Comparison of ENCODE assay signal across 15 cellular contexts in genomic region chr3:44856663-44857062, GRCh38. TPM values are rescaled to one million over a fixed set of nuclear protein-coding genes. Genes with fewer than 3 reads are reported as not detected.
"Had no signal": no experiment of that assay in that cellular context is flagged by ENCODE, and none has a peak within 500 bp of the region (broad histone marks: within the 10 kb centered on the region; RNA-seq: fewer than 3 reads in every experiment).

No MANE protein-coding gene starts in this region.

RNA-seq across cellular contexts. Expression of gene TMEM42, which starts 5.0 kb away (rescaled TPM):
- total RNA-seq: ascending aorta had no signal

RNA-seq across cellular contexts. Expression of gene TGM4, which starts 17.7 kb away (rescaled TPM):
- total RNA-seq: activated naive CD4-positive, alpha-beta T cell treated with anti-CD3 and anti-CD28 coated beads for 36 hours; activated naive CD4-positive, alpha-beta T cell treated with anti-CD3 and anti-CD28 coated beads, Interleukin-2, amount 50 U/mL, for 72 hours; activated naive CD8-positive, alpha-beta T cell treated with anti-CD3 and anti-CD28 coated beads for 36 hours; activated naive CD8-positive, alpha-beta T cell treated with anti-CD3 and anti-CD28 coated beads, Interleukin-2, amount 10 ng/mL, durations not matched to agents 7 days and 5 days; activated T-cell treated with anti-CD3 and anti-CD28 coated beads, Interleukin-2, amount 50 U/mL, for 4 hours; activated T-cell treated with anti-CD3 and anti-CD28 coated beads, Interleukin-2, amount 50 U/mL, for 72 hours; activated T-helper 1 cell treated with anti-CD3 and anti-CD28 coated beads, Interleukin-12 subunit alpha, Interleukin-12 subunit beta, Interleukin-2, Interleukin-4 antibody, amounts not matched to agents 30 ng/mL and 10 ng/mL and 1 ng/mL, durations not matched to agents 14 hours and 24 hours and 36 hours; activated T-helper 17 cell treated with anti-CD3 and anti-CD28 coated beads, Interleukin-2, amount 50 U/mL, for 72 hours; activated T-helper 2 cell treated with anti-CD3 and anti-CD28 coated beads, Interferon-gamma antibody, Interleukin-2, Interleukin-4, amounts not matched to agents 10 μg/mL and 5 μg/mL and 100 μg/mL, durations not matched to agents 14 hours and 24 hours and 36 hours; aorta; ascending aorta; body of pancreas; cardiac muscle cell; cardiac septum; cerebellum had no signal
- polyA plus RNA-seq: aorta had no signal
